In genomic region chr11:75563501-75563977, GRCh38 we compare ENCODE assay signal across 8 cellular contexts. TPM values are rescaled to one million over a fixed set of nuclear protein-coding genes. Genes with fewer than 3 reads are reported as not detected.
A peak's percentile ranks its signal among the peaks of the same experiment; 100 is the strongest.
DNase-seq lines count a peak whose midpoint lies in the region; ATAC-seq and TF ChIP-seq lines count a peak whose summit lies in the region.

No MANE protein-coding gene starts in this region.

- peak overlapping the region; percentile 96 for H3K4me3 ChIP-seq in AG09309 (ENCODE audit: control insufficient read depth, low read depth, low read length)
- peak overlapping the region; percentile 94 for H3K4me3 ChIP-seq in MG63
- H3K4me3 ChIP-seq in duodenal mucosa (ENCODE audit: low read depth in 1 of 2, low read length in 2 of 2): peak overlapping the region; percentile 93 to 97

- H3K36me3 Mint-ChIP-seq in natural killer cell: no peaks in the 10 kb centered on the region

- peaks cover 30 to 52% of the 10 kb centered on the region in 2 donors for H3K4me1 ChIP-seq in duodenal mucosa (ENCODE audit: control insufficient read depth in 1 of 2, insufficient read depth in 2 of 2, low read length in 2 of 2)

- H3K27me3 Mint-ChIP-seq in natural killer cell (ENCODE audit: low read depth in 2 of 2): no peaks in the 10 kb centered on the region

- intact Hi-C loops in natural killer cell (cut with micrococcal nuclease): no loop called here

- peak overlapping the region; percentile 97 for H3K4me3 Mint-ChIP-seq in natural killer cell

- H3K27me3 ChIP-seq in MG63 (no peaks in the 10 kb centered on the region), duodenal mucosa (ENCODE audit: control insufficient read depth in 1 of 2, insufficient read depth in 2 of 2, low read length in 2 of 2) (no peaks in the 10 kb centered on the region)

- H3K9me3 Mint-ChIP-seq in natural killer cell: no peaks in the 10 kb centered on the region

- peak overlapping the region; percentile 98 for H3K27ac ChIP-seq in duodenal mucosa (ENCODE audit: low read depth, low read length)

- peaks cover 57% of the 10 kb centered on the region for H3K36me3 ChIP-seq in MG63
- peaks cover 3 to 23% of the 10 kb centered on the region in 2 donors for H3K36me3 ChIP-seq in duodenal mucosa (ENCODE audit: control insufficient read depth in 1 of 2, insufficient read depth in 2 of 2, low read length in 2 of 2)

- H3K9me3 ChIP-seq in MG63 (no peaks in the 10 kb centered on the region), duodenal mucosa (ENCODE audit: control insufficient read depth in 1 of 2, low read length in 2 of 2) (no peaks in the 10 kb centered on the region)

- ATAC-seq in natural killer cell (no peak), GM18498 (IDR thresholded peaks at IDR 0.05; ENCODE audit: unreplicated experiment) (no peak)

- H3K4me1 Mint-ChIP-seq in natural killer cell: peaks cover 26 to 45% of the 10 kb centered on the region in 2 donors

- DNase-seq in AG09309 (ENCODE audit: low read depth) (no peak), MG63 (no peak), natural killer cell (no peak), superior temporal gyrus (ENCODE audit: extremely low spot score) (no peak), COLO829 (ENCODE audit: low spot score) (no peak), middle frontal gyrus (ENCODE audit: extremely low spot score, low spot score) (no peak)

- peak overlapping the region; percentile 84 to 97 for H3K9ac ChIP-seq in duodenal mucosa (ENCODE audit: low read depth in 1 of 2, low read length in 2 of 2)

- no peak for TF ChIP-seq CTCF in AG09309 (IDR thresholded peaks at IDR 0.05; ENCODE audit: control insufficient read depth, insufficient read depth, low read depth, low read length, missing control alignments)
- TF ChIP-seq CTCF in natural killer cell (IDR thresholded peaks at IDR 0.05): no peak

- H3K27ac Mint-ChIP-seq in natural killer cell: peak overlapping the region; percentile 73 to 96

RNA-seq across cellular contexts. Expression of gene SERPINH1, which starts 1.5 kb away (rescaled TPM):
- total RNA-seq in MG63 (2014; rRNA removed; shearing (Covaris generic); ENCODE audit: low replicate concordance): 1,157 and 1,275 TPM in 2 replicates
- total RNA-seq in natural killer cell: 1 to 10 TPM; 5.4 to 8.8 (median 7.2) TPM

RNA-seq across cellular contexts. Expression of gene GDPD5, which starts 37.8 kb away (rescaled TPM):
- total RNA-seq in MG63 (2014; rRNA removed; shearing (Covaris generic); ENCODE audit: low replicate concordance): 15.2 and 16.2 TPM in 2 replicates
- total RNA-seq in natural killer cell: 10 to 100 TPM; 49.7 to 95.2 (median 60.2) TPM

Comparison
In these comparisons a context has a peak if more than half of its experiments do, and no peak if none do; other contexts are left out.
1. RNA of gene SERPINH1, which starts 1.5 kb away (total RNA-seq): 1,157 to 1,275 TPM in MG63; 5.4 to 8.8 TPM in natural killer cell; every median in the first group is over 100 times any median in the second.
2. Peak in every context shown above with its lines, with median percentiles within 50 percentile points of each other: H3K4me3 ChIP-seq.